1 cellular context compared by ENCODE assay signal in genomic region chrX:74422576-74423288, GRCh38.
TF ChIP-seq lines count a peak whose summit lies in the region.

No MANE protein-coding gene starts in this region.

TF ChIP-seq in GM23338, 12 proteins besides CTCF, POLR2A, EP300 and RAD21 (continued from another document):
- TF ChIP-seq ZNF462 (CRISPR knock-in tag; IDR thresholded peaks at IDR 0.05) = no peak
- TF ChIP-seq ETS1 (IDR thresholded peaks at IDR 0.05) = no peak
- no peak for TF ChIP-seq JUNB (IDR thresholded peaks at IDR 0.05; ENCODE audit: unreplicated experiment)
- TF ChIP-seq ZNF331 (CRISPR knock-in tag; IDR thresholded peaks at IDR 0.05; ENCODE audit: low read depth) = no peak
- TF ChIP-seq EZH2 (IDR thresholded peaks at IDR 0.05; ENCODE audit: low read depth, unreplicated experiment) = no peak
- TF ChIP-seq REST (IDR thresholded peaks at IDR 0.05; ENCODE audit: unreplicated experiment) = no peak
- TF ChIP-seq CREB1 (CRISPR knock-in tag; IDR thresholded peaks at IDR 0.05; ENCODE audit: low read depth) = no peak
- TF ChIP-seq STAT1 (IDR thresholded peaks at IDR 0.05; ENCODE audit: unreplicated experiment) = no peak
- TF ChIP-seq EZH2phosphoT487 (IDR thresholded peaks at IDR 0.05; ENCODE audit: unreplicated experiment) = no peak
- no peak for TF ChIP-seq NANOG (IDR thresholded peaks at IDR 0.05; ENCODE audit: borderline replicate concordance)
TF ChIP-seq in GM23338: peak in this region for 0.
